In the genomic region with DNA sequence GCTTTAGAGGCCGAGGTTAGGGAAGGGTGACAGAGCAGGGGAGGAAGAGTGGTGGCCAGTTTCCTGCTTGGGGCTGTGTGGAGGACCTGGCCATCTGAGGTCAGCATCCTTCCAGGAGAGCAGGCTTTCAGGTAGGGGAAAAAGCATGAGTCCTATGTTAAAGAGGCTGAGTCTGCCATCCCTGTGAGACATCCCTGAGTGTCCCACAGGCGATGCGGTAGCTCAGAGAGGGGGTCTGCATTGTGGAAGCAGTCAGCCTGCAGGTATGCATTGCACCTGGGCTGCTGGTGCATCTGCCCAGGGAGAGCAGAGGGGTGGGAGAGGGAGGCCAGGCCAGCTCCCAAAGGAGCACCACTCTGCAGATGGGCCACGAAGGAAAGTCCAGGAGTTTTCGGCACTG, we compare ENCODE assay signal across 19 cellular contexts.
A peak's percentile ranks its signal among the peaks of the same experiment; 100 is the strongest.
DNase-seq lines count a peak whose midpoint lies in the region; TF ChIP-seq lines count a peak whose summit lies in the region.
"Had no signal": no experiment of that assay in that cellular context is flagged by ENCODE, and none has a peak within 500 bp of the region (broad histone marks: within the 10 kb centered on the region; RNA-seq: fewer than 3 reads in every experiment).

No MANE protein-coding gene starts in this region.

- no peak overlapping the region for H2AFZ ChIP-seq in neuronal stem cell (ENCODE audit: low read length)

- no peaks in the 10 kb centered on the region for H3K4me1 Mint-ChIP-seq in activated CD4-positive, alpha-beta T cell treated with anti-CD3 and anti-CD28 coated beads, Interleukin-2, amount 10 ng/mL, durations not matched to agents 24 days and 14 days
- H3K4me1 Mint-ChIP-seq: IgD-negative memory B cell had no signal

- intact Hi-C loops in activated CD4-positive, alpha-beta T cell treated with anti-CD3 and anti-CD28 coated beads, Interleukin-2, amount 10 ng/mL, durations not matched to agents 24 days and 14 days (cut with micrococcal nuclease) = no loop called here

- no peak overlapping the region for H3K4me3 ChIP-seq in brain microvascular endothelial cell (ENCODE audit: low read depth, low read length)
- H3K4me3 ChIP-seq in neuronal stem cell (ENCODE audit: low read length in 2 of 2) = no peak overlapping the region
- H3K4me3 ChIP-seq: BLaER1 treated with 17β-estradiol and CSF1 and Interleukin-3, amounts not matched to agents 10 nM and 100 nM; Peyer's patch; SK-N-MC had no signal

- H2BK120ac ChIP-seq in neuronal stem cell (ENCODE audit: low read depth, low read length) = no peak overlapping the region

- WGBS in neuronal stem cell (ENCODE audit: extremely low coverage in 2 of 2, insufficient read length in 2 of 2, insufficient replicate concordance in 1 of 2), 2 donors = no CpG with 5 or more reads among the region's 5 CpGs

- H3K36me3 ChIP-seq in brain microvascular endothelial cell (replicated peaks) (no peaks in the 10 kb centered on the region), neuronal stem cell (replicated peaks in 1 of 2; ENCODE audit: control insufficient read depth in 2 of 2, insufficient read depth in 2 of 2, low read length in 2 of 2) (no peaks in the 10 kb centered on the region)
- H3K36me3 ChIP-seq: BLaER1 treated with 17β-estradiol and CSF1 and Interleukin-3, amounts not matched to agents 10 nM and 100 nM; Peyer's patch had no signal

- no peak overlapping the region for H4K8ac ChIP-seq in neuronal stem cell (ENCODE audit: low read depth, low read length)

- H3K27me3 Mint-ChIP-seq in activated CD4-positive, alpha-beta T cell treated with anti-CD3 and anti-CD28 coated beads, Interleukin-2, amount 10 ng/mL, durations not matched to agents 24 days and 14 days = no peaks in the 10 kb centered on the region

- no peak overlapping the region for H2BK5ac ChIP-seq in neuronal stem cell (ENCODE audit: low read length)

- H2BK12ac ChIP-seq in neuronal stem cell (ENCODE audit: low read length) = no peak overlapping the region

- H3K18ac ChIP-seq in neuronal stem cell (ENCODE audit: low read length) = peak overlapping the region; percentile 13

- H2BK15ac ChIP-seq in neuronal stem cell (ENCODE audit: low read length) = no peak overlapping the region

- H3K79me1 ChIP-seq in neuronal stem cell (ENCODE audit: low read depth, low read length) = no peaks in the 10 kb centered on the region

- H3K27ac ChIP-seq in brain microvascular endothelial cell (peak overlapping the region; percentile 11), neuronal stem cell (replicated peaks; ENCODE audit: low read length) (no peak overlapping the region)
- H3K27ac ChIP-seq: BLaER1 treated with 17β-estradiol and CSF1 and Interleukin-3, amounts not matched to agents 10 nM and 100 nM; Peyer's patch; SK-N-MC had no signal

- H3K23ac ChIP-seq in neuronal stem cell (ENCODE audit: low read depth, low read length, poor library complexity) = no peak overlapping the region

- DNase-seq in activated CD4-positive, alpha-beta T cell treated with anti-CD3 and anti-CD28 coated beads, Interleukin-2, amount 10 ng/mL, durations not matched to agents 24 days and 14 days = peak; percentile 44
- DNase-seq in activated CD4-positive, alpha-beta T cell treated with anti-CD3 and anti-CD28 coated beads, Interleukin-2, amount 50 U/mL, for 4 hours = no peak
- DNase-seq in brain microvascular endothelial cell (no peak), neuronal stem cell (ENCODE audit: low spot score) (no peak), ACHN (no peak), NCI-H1694 treated with DMSO at 0.1 percent for 48 hours (lab: John Stamatoyannopoulos, UW) (no peak), hypothalamus (lab: John Stamatoyannopoulos, UW) (no peak)
- no peak for DNase-seq in stimulated activated CD4-positive, alpha-beta T cell treated with anti-CD3 and anti-CD28 coated beads, Interleukin-4, amount 100 ng/mL, for 24 hours
- DNase-seq: 8988T, Karpas-422, NCI-H1048, NCI-H1436, NCI-H2029 treated with DMSO at 0.1 percent for 48 hours, NCI-H2171 treated with DMSO at 0.1 percent for 48 hours, NCI-H446 treated with DMSO at 0.1 percent for 48 hours, Peyer's patch had no signal

- no peaks in the 10 kb centered on the region for H3K4me1 ChIP-seq in neuronal stem cell (ENCODE audit: control insufficient read depth in 2 of 2, insufficient read depth in 1 of 2, low read depth in 1 of 2, low read length in 2 of 2)
- H3K4me1 ChIP-seq: Peyer's patch had no signal

- peaks cover 0 to 2% of the 10 kb centered on the region in 2 donors for H3K9me3 ChIP-seq in neuronal stem cell (replicated peaks in 1 of 2; ENCODE audit: control insufficient read depth in 2 of 2, insufficient read depth in 1 of 2, low read depth in 1 of 2, low read length in 2 of 2)
- H3K9me3 ChIP-seq: Peyer's patch had no signal

- peak overlapping the region; percentile 41 for H3K14ac ChIP-seq in neuronal stem cell (ENCODE audit: low read length)

- no peak for TF ChIP-seq CTCF in brain microvascular endothelial cell (IDR thresholded peaks at IDR 0.05; ENCODE audit: low read depth, low read length, missing control alignments)

- no peak overlapping the region for H4K91ac ChIP-seq in neuronal stem cell (ENCODE audit: low read depth, low read length, poor library complexity)

- no peak overlapping the region for H2AK5ac ChIP-seq in neuronal stem cell (ENCODE audit: low read depth, low read length)

- H3K4me2 ChIP-seq in neuronal stem cell (ENCODE audit: insufficient read depth, low read length, poor library complexity, severe bottlenecking) = no peak overlapping the region

- no peak overlapping the region for H3K4me3 Mint-ChIP-seq in activated CD4-positive, alpha-beta T cell treated with anti-CD3 and anti-CD28 coated beads, Interleukin-2, amount 10 ng/mL, durations not matched to agents 24 days and 14 days
- H3K4me3 Mint-ChIP-seq: IgD-negative memory B cell had no signal

- H3K27me3 ChIP-seq in brain microvascular endothelial cell (replicated peaks) = no peaks in the 10 kb centered on the region
- no peaks in the 10 kb centered on the region for H3K27me3 ChIP-seq in neuronal stem cell (ENCODE audit: control insufficient read depth in 3 of 3, insufficient read depth in 3 of 3, low read depth in 1 of 3, low read length in 3 of 3)
- H3K27me3 ChIP-seq: BLaER1 treated with 17β-estradiol and CSF1 and Interleukin-3, amounts not matched to agents 10 nM and 100 nM; Peyer's patch had no signal

- H3K9ac ChIP-seq in neuronal stem cell (ENCODE audit: low read depth, low read length, poor library complexity) = no peak overlapping the region
- H3K9ac ChIP-seq: BLaER1 treated with 17β-estradiol and CSF1 and Interleukin-3, amounts not matched to agents 10 nM and 100 nM had no signal

- no peaks in the 10 kb centered on the region for H3K36me3 Mint-ChIP-seq in activated CD4-positive, alpha-beta T cell treated with anti-CD3 and anti-CD28 coated beads, Interleukin-2, amount 10 ng/mL, durations not matched to agents 24 days and 14 days (ENCODE audit: low read depth)
- H3K36me3 Mint-ChIP-seq: IgD-negative memory B cell had no signal

- H3K27ac Mint-ChIP-seq in activated CD4-positive, alpha-beta T cell treated with anti-CD3 and anti-CD28 coated beads, Interleukin-2, amount 10 ng/mL, durations not matched to agents 24 days and 14 days = no peak overlapping the region
- H3K27ac Mint-ChIP-seq: IgD-negative memory B cell had no signal

- in situ Hi-C loops in brain microvascular endothelial cell (cut with HindIII; ENCODE audit: low pct_ligation_motif_present, low sequenced_read_pairs) (no loop called here), ACHN (cut with HindIII; ENCODE audit: low pct_ligation_motif_present, low pct_unique_long_range_greater_than_20kb, low sequenced_read_pairs) (no loop called here)

- H3K4ac ChIP-seq in neuronal stem cell (ENCODE audit: low read length) = no peak overlapping the region

- H3K9me3 Mint-ChIP-seq in activated CD4-positive, alpha-beta T cell treated with anti-CD3 and anti-CD28 coated beads, Interleukin-2, amount 10 ng/mL, durations not matched to agents 24 days and 14 days = no peaks in the 10 kb centered on the region
